ENCODE assay signal across 24 cellular contexts in the genomic region with DNA sequence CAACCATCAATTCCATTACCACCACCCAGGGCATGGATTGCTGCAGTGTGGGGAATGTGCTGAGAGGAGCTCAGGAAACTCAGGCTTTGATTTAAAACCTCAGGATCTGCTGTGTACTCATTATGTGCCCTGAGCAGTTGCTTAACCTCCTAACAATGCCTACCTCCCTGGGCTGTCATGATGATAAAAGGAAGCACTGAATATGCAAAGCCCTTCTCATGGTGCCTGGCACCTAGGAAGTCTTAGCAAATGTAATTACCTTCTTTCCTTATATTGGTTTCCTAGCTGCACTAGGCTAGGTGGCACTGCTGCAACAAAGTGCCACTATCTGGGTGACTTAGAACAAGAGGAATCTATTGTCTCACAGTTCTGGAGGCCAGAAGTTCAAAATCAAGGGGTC.
"Had no signal": no experiment of that assay in that cellular context is flagged by ENCODE, and none has a peak within 500 bp of the region (broad histone marks: within the 10 kb centered on the region; RNA-seq: fewer than 3 reads in every experiment).

No MANE protein-coding gene starts in this region.

- H3K36me3 ChIP-seq: adrenal gland, breast epithelium, left lung, sigmoid colon, vagina, WERI-Rb-1 had no signal

- H3K4me1 ChIP-seq: adrenal gland, breast epithelium, left lung had no signal

- H3K36me3 Mint-ChIP-seq: activated naive CD8-positive, alpha-beta T cell; immature natural killer cell; stimulated activated naive B cell treated with anti-CD40 and anti-IgM and Interleukin-4, amounts not matched to agents 10 μg/mL and 1 μg/mL and 100 μg/mL, for 72 hours had no signal

- H3K4me3 Mint-ChIP-seq: activated naive CD8-positive, alpha-beta T cell; activated T-cell treated with anti-CD3 and anti-CD28 coated beads, Interleukin-2, amount 50 U/mL, for 4 hours; central memory CD8-positive, alpha-beta T cell; immature natural killer cell; nephron progenitor cell; stimulated activated naive B cell treated with anti-CD40 and anti-IgM and Interleukin-4, amounts not matched to agents 10 μg/mL and 1 μg/mL and 100 μg/mL, for 72 hours; T-helper 2 cell treated with Interferon-gamma antibody and Interleukin-4, amounts not matched to agents 5 μg/mL and 100 μg/mL, for 36 hours had no signal

- H3K27ac ChIP-seq: adrenal gland, breast epithelium, left lung, sigmoid colon, vagina, WERI-Rb-1 had no signal

- H3K27ac Mint-ChIP-seq: activated naive CD8-positive, alpha-beta T cell; activated T-helper 2 cell treated with anti-CD3 and anti-CD28 coated beads, Interferon-gamma antibody, Interleukin-2, Interleukin-4, amounts not matched to agents 10 μg/mL and 5 μg/mL and 100 μg/mL, durations not matched to agents 14 hours and 24 hours and 36 hours; immature natural killer cell; nephron progenitor cell; stimulated activated naive B cell treated with anti-CD40 and anti-IgM and Interleukin-4, amounts not matched to agents 10 μg/mL and 1 μg/mL and 100 μg/mL, for 72 hours; T-helper 2 cell treated with Interferon-gamma antibody and Interleukin-4, amounts not matched to agents 5 μg/mL and 100 μg/mL, for 36 hours had no signal

- ATAC-seq: activated T-cell treated with anti-CD3 and anti-CD28 coated beads, Interleukin-2, amount 50 U/mL, for 4 hours; esophagus mucosa; left lung; stimulated activated naive B cell treated with anti-CD40 and anti-IgM and Interleukin-4, amounts not matched to agents 10 μg/mL and 1 μg/mL and 100 μg/mL, for 72 hours had no signal

- H3K27me3 ChIP-seq: adrenal gland, breast epithelium, left lung, sigmoid colon, vagina had no signal

- DNase-seq: activated CD8-positive, alpha-beta memory T cell treated with anti-CD3 and anti-CD28 coated beads, Interleukin-2, amount 50 U/mL, for 4 hours; activated naive CD4-positive, alpha-beta T cell; activated T-cell treated with anti-CD3 and anti-CD28 coated beads, Interleukin-2, amount 50 U/mL, for 4 hours; adrenal gland; effector memory CD4-positive, alpha-beta T cell; foreskin melanocyte; immature natural killer cell; left lung; mammary epithelial cell; nephron progenitor cell; occipital lobe; retina; sigmoid colon; stimulated activated CD4-positive, alpha-beta T cell treated with anti-CD3 and anti-CD28 coated beads, Interleukin-2, amount 100 ng/mL, for 48 hours; stimulated activated CD8-positive, alpha-beta memory T cell treated with anti-CD3 and anti-CD28 coated beads, Interleukin-4, amount 100 ng/mL, for 48 hours; stimulated activated naive B cell treated with anti-CD40 and anti-IgM and Interleukin-4, amounts not matched to agents 10 μg/mL and 1 μg/mL and 100 μg/mL, for 72 hours; WERI-Rb-1 had no signal

- H3K9me3 ChIP-seq: adrenal gland, breast epithelium, left lung, sigmoid colon, vagina had no signal

- H3K9me3 Mint-ChIP-seq: activated T-cell treated with anti-CD3 and anti-CD28 coated beads, Interleukin-2, amount 50 U/mL, for 4 hours; activated T-helper 2 cell treated with anti-CD3 and anti-CD28 coated beads, Interferon-gamma antibody, Interleukin-2, Interleukin-4, amounts not matched to agents 10 μg/mL and 5 μg/mL and 100 μg/mL, durations not matched to agents 14 hours and 24 hours and 36 hours; central memory CD8-positive, alpha-beta T cell; nephron progenitor cell; stimulated activated naive B cell treated with anti-CD40 and anti-IgM and Interleukin-4, amounts not matched to agents 10 μg/mL and 1 μg/mL and 100 μg/mL, for 72 hours; T-helper 2 cell treated with Interferon-gamma antibody and Interleukin-4, amounts not matched to agents 5 μg/mL and 100 μg/mL, for 36 hours had no signal

- H3K27me3 Mint-ChIP-seq: activated naive CD8-positive, alpha-beta T cell; stimulated activated naive B cell treated with anti-CD40 and anti-IgM and Interleukin-4, amounts not matched to agents 10 μg/mL and 1 μg/mL and 100 μg/mL, for 72 hours had no signal

- H3K4me1 Mint-ChIP-seq: central memory CD8-positive, alpha-beta T cell; immature natural killer cell had no signal

- H3K4me3 ChIP-seq: adrenal gland, breast epithelium, left lung, sigmoid colon, vagina had no signal
